In genomic region chr19:49601482-49602038, GRCh38 we compare ENCODE assay signal across 22 cellular contexts. TPM values are rescaled to one million over a fixed set of nuclear protein-coding genes. Genes with fewer than 3 reads are reported as not detected.
DNase-seq lines count a peak whose midpoint lies in the region; ATAC-seq, FAIRE-seq and TF ChIP-seq lines count a peak whose summit lies in the region.
"Had no signal": no experiment of that assay in that cellular context is flagged by ENCODE, and none has a peak within 500 bp of the region (broad histone marks: within the 10 kb centered on the region; RNA-seq: fewer than 3 reads in every experiment).

No MANE protein-coding gene starts in this region.

- no peak for ATAC-seq in HepG2
- ATAC-seq in right lobe of liver: no peak
- ATAC-seq in HG02642 (IDR thresholded peaks at IDR 0.05; ENCODE audit: poor library complexity, unreplicated experiment): no peak
- ATAC-seq in activated T-cell treated with anti-CD3 and anti-CD28 coated beads, Interleukin-2, amount 50 U/mL, for 72 hours (replicated peaks in 1 of 2): no peak
- ATAC-seq: HCT116, PC-3 had no signal

- in situ Hi-C loops in HepG2 (cut with HindIII; ENCODE audit: extremely low pct_ligation_motif_present, low pct_unique_long_range_greater_than_20kb): no loop called here

- no peak overlapping the region for H3K14ac ChIP-seq in neuronal stem cell (ENCODE audit: low read length)

- no peak overlapping the region for H2BK15ac ChIP-seq in neuronal stem cell (ENCODE audit: low read length)

- 0 out of 4 replicates have a peak, but pooled peaks of 1 of the 2 experiments have one; percentile 12 for TF ChIP-seq POLR2A in HepG2 (IDR thresholded peaks at IDR 0.05; ENCODE audit: insufficient read depth in 1 of 2, low read depth in 2 of 2, low read length in 2 of 2)
- TF ChIP-seq POLR2A in right lobe of liver (IDR thresholded peaks at IDR 0.05): no peak

- no peak overlapping the region for H4K91ac ChIP-seq in neuronal stem cell (ENCODE audit: low read depth, low read length, poor library complexity)

- no peak overlapping the region for H2BK120ac ChIP-seq in neuronal stem cell (ENCODE audit: low read depth, low read length)

- no peak for FAIRE-seq in HepG2 (lab: Jason Lieb, UNC)
- FAIRE-seq: D721Med, HTR-8/SVneo had no signal

- H3K36me3 ChIP-seq in HepG2 (replicated peaks in 1 of 2; ENCODE audit: control insufficient read depth in 1 of 2, insufficient read depth in 2 of 2, low read length in 2 of 2) (peaks cover 11 to 53% of the 10 kb centered on the region in 2 experiments; a peak in 4 of 5 replicates), right lobe of liver (peaks cover 0 to 46% (median 13%) of the 10 kb centered on the region in 4 donors), HEK293 (ENCODE audit: control insufficient read depth in 2 of 2, insufficient read depth in 1 of 2, low read length in 2 of 2) (peaks cover 79 to 81% of the 10 kb centered on the region in 2 experiments), neuronal stem cell (replicated peaks in 1 of 2; ENCODE audit: control insufficient read depth in 2 of 2, insufficient read depth in 2 of 2, low read length in 2 of 2) (peaks cover 56 to 90% of the 10 kb centered on the region in 2 donors)

- peaks cover 15% of the 10 kb centered on the region for H3K4me1 Mint-ChIP-seq in activated T-cell treated with anti-CD3 and anti-CD28 coated beads, Interleukin-2, amount 50 U/mL, for 72 hours (ENCODE audit: low read depth)

- H2AFZ ChIP-seq in HepG2 (ENCODE audit: low read length): no peak overlapping the region
- H2AFZ ChIP-seq in neuronal stem cell (ENCODE audit: low read length): no peak overlapping the region

- H3K36me3 Mint-ChIP-seq in activated T-cell treated with anti-CD3 and anti-CD28 coated beads, Interleukin-2, amount 50 U/mL, for 72 hours (ENCODE audit: insufficient read depth in 2 of 2): peaks cover 6 to 12% of the 10 kb centered on the region in 2 donors

- no peak overlapping the region for H2BK5ac ChIP-seq in neuronal stem cell (ENCODE audit: low read length)

- H3K27ac ChIP-seq in HepG2 (ENCODE audit: extremely low read length, insufficient read depth, low read length) (no peak overlapping the region), right lobe of liver (no peak overlapping the region), HEK293 (ENCODE audit: extremely low read depth, low read depth, low read length) (no peak overlapping the region), neuronal stem cell (replicated peaks; ENCODE audit: low read length) (no peak overlapping the region)

- no peaks in the 10 kb centered on the region for H3K27me3 Mint-ChIP-seq in activated T-cell treated with anti-CD3 and anti-CD28 coated beads, Interleukin-2, amount 50 U/mL, for 72 hours (ENCODE audit: low read depth)

- CTCF ChIA-PET in HepG2 (lab: Yijun Ruan, JAX; ENCODE audit: low intra/inter-chr PET ratio, low total read pairs) (no interaction called here), HEK293 (lab: Yijun Ruan, JAX) (no interaction called here)

- no peak for DNase-seq in HepG2 (ENCODE audit: low spot score)
- DNase-seq in right lobe of liver: no peak
- no peak for DNase-seq in neuronal stem cell (ENCODE audit: low spot score)
- DNase-seq in activated T-cell treated with anti-CD3 and anti-CD28 coated beads, Interleukin-2, amount 50 U/mL, for 72 hours: no peak
- DNase-seq: GOT3, KG1, MG63, NCI-H1105 treated with DMSO at 0.1 percent for 48 hours, NCI-H146, NCI-H1930, NCI-H2107, NCI-H524, NCI-H748 treated with DMSO at 0.1 percent for 48 hours, PC-3, SK-N-SH, SW 1271 had no signal

- H3K4me2 ChIP-seq in HepG2 (ENCODE audit: low read depth, low read length) (no peak overlapping the region), neuronal stem cell (ENCODE audit: insufficient read depth, low read length, poor library complexity, severe bottlenecking) (no peak overlapping the region)
- H3K4me2 ChIP-seq: SK-N-SH had no signal

- no peak overlapping the region for H3K18ac ChIP-seq in neuronal stem cell (ENCODE audit: low read length)

- H3K4me3 ChIP-seq in HepG2 (replicated peaks in 1 of 3; ENCODE audit: insufficient read depth in 1 of 3, low read depth in 2 of 3, low read length in 3 of 3) (no peak overlapping the region), right lobe of liver (no peak overlapping the region), HEK293 (ENCODE audit: low read depth, low read length) (no peak overlapping the region), neuronal stem cell (ENCODE audit: low read length in 2 of 2) (no peak overlapping the region)
- H3K4me3 ChIP-seq: MG63 had no signal

- 98% methylated on average over 34 of the region's 38 CpGs for WGBS in HepG2 (ENCODE audit: low lambda C conversion rate)
- WGBS in right lobe of liver (ENCODE audit: insufficient coverage, low coverage, low lambda C conversion rate, missing lambda C conversion rate): 87% methylated on average over 14 of the region's 38 CpGs
- WGBS in neuronal stem cell (ENCODE audit: extremely low coverage in 2 of 2, insufficient read length in 2 of 2, insufficient replicate concordance in 1 of 2), 2 donors: no CpG with 5 or more reads among the region's 38 CpGs

- no peak overlapping the region for H3K9ac ChIP-seq in HepG2 (ENCODE audit: insufficient read depth, low read depth, low read length)
- peak overlapping the region; percentile 79 for H3K9ac ChIP-seq in neuronal stem cell (ENCODE audit: low read depth, low read length, poor library complexity)
- H3K9ac ChIP-seq: SK-N-SH had no signal

- no peak overlapping the region for H3K4me3 Mint-ChIP-seq in activated T-cell treated with anti-CD3 and anti-CD28 coated beads, Interleukin-2, amount 50 U/mL, for 72 hours

- no peak overlapping the region for H2AK5ac ChIP-seq in neuronal stem cell (ENCODE audit: low read depth, low read length)

- H3K27me3 ChIP-seq in HepG2 (ENCODE audit: control insufficient read depth in 1 of 2, insufficient read depth in 2 of 2, low read length in 2 of 2) (no peaks in the 10 kb centered on the region), right lobe of liver (no peaks in the 10 kb centered on the region), neuronal stem cell (ENCODE audit: control insufficient read depth in 3 of 3, insufficient read depth in 3 of 3, low read depth in 1 of 3, low read length in 3 of 3) (no peaks in the 10 kb centered on the region)
- H3K27me3 ChIP-seq: MG63 had no signal

- intact Hi-C loops in HepG2 (cut with micrococcal nuclease; ENCODE audit: unreplicated experiment): no loop called here
- intact Hi-C loops in right lobe of liver (cut with DNase I): no loop called here

- BruUV-seq in HepG2 (replicated peaks; lab: Mats Ljungman, UMichigan): no TSS peak

- H3K9me3 ChIP-seq in HepG2 (ENCODE audit: low read length) (no peaks in the 10 kb centered on the region), right lobe of liver (no peaks in the 10 kb centered on the region), HEK293 (ENCODE audit: control insufficient read depth, insufficient read depth, low read depth, low read length) (no peaks in the 10 kb centered on the region), neuronal stem cell (replicated peaks in 1 of 2; ENCODE audit: control insufficient read depth in 2 of 2, insufficient read depth in 1 of 2, low read depth in 1 of 2, low read length in 2 of 2) (no peaks in the 10 kb centered on the region)
- H3K9me3 ChIP-seq: MG63, SK-N-SH had no signal

- no peak overlapping the region for H2BK12ac ChIP-seq in neuronal stem cell (ENCODE audit: low read length)

- 0 out of 2 replicates have a peak, but pooled peaks cover 4% of the 10 kb centered on the region for H3K4me1 ChIP-seq in HepG2 (ENCODE audit: insufficient read depth, low read length)
- no peaks in the 10 kb centered on the region for H3K4me1 ChIP-seq in right lobe of liver
- no peaks in the 10 kb centered on the region for H3K4me1 ChIP-seq in HEK293 (ENCODE audit: control insufficient read depth, insufficient read depth, low read length)
- no peaks in the 10 kb centered on the region for H3K4me1 ChIP-seq in neuronal stem cell (ENCODE audit: control insufficient read depth in 2 of 2, insufficient read depth in 1 of 2, low read depth in 1 of 2, low read length in 2 of 2)

- no peak overlapping the region for H4K8ac ChIP-seq in neuronal stem cell (ENCODE audit: low read depth, low read length)

- H3K9me3 Mint-ChIP-seq in activated T-cell treated with anti-CD3 and anti-CD28 coated beads, Interleukin-2, amount 50 U/mL, for 72 hours: no peaks in the 10 kb centered on the region

- POLR2A ChIA-PET in HepG2 (lab: Yijun Ruan, JAX) (no interaction called here), HEK293 (lab: Yijun Ruan, JAX) (no interaction called here)

- no peak for TF ChIP-seq CTCF in HepG2 (CRISPR knock-in tag; IDR thresholded peaks at IDR 0.05)
- TF ChIP-seq CTCF in right lobe of liver (IDR thresholded peaks at IDR 0.05): no peak
- no peak for TF ChIP-seq CTCF in HEK293 (tag by site-specific recombination; IDR thresholded peaks at IDR 0.05)

- no peaks in the 10 kb centered on the region for H4K20me1 ChIP-seq in HepG2 (ENCODE audit: insufficient read depth, low read length)

- TF ChIP-seq EP300 in HepG2 (IDR thresholded peaks at IDR 0.05; ENCODE audit: low read depth in 2 of 2, low read length in 2 of 2) (no peak), HepG2 (CRISPR knock-in tag; IDR thresholded peaks at IDR 0.05; ENCODE audit: borderline replicate concordance) (no peak)

- peaks cover 26% of the 10 kb centered on the region for H3K79me1 ChIP-seq in neuronal stem cell (ENCODE audit: low read depth, low read length)

- no peak overlapping the region for H3K27ac Mint-ChIP-seq in activated T-cell treated with anti-CD3 and anti-CD28 coated beads, Interleukin-2, amount 50 U/mL, for 72 hours

- no peak for TF ChIP-seq RAD21 in HepG2 (CRISPR knock-in tag; IDR thresholded peaks at IDR 0.05)

- no peak overlapping the region for H3K4ac ChIP-seq in neuronal stem cell (ENCODE audit: low read length)

- peak overlapping the region; percentile 65 for H3K23ac ChIP-seq in neuronal stem cell (ENCODE audit: low read depth, low read length, poor library complexity)

- peaks cover 2% of the 10 kb centered on the region for H3K79me2 ChIP-seq in HepG2 (ENCODE audit: insufficient read depth, low read length)

RNA-seq across cellular contexts. Expression of gene PRR12, which starts 10.6 kb away (rescaled TPM):
- 1.5 and 1.6 TPM in 2 replicates for total RNA-seq in HepG2 (2016; rRNA removed; fragmentation: Illumina TruSeq; extraction: Trizol)
- total RNA-seq in HepG2 (2016; cell fraction: cytosol; rRNA removed; fragmentation: Illumina TruSeq; extraction: Trizol; ENCODE audit: low read depth): 1.2 TPM in 2 replicates
- 1.2 and 1.4 TPM in 2 replicates for total RNA-seq in HepG2 (2016; cell fraction: insoluble cytoplasmic fraction; rRNA removed; fragmentation: Illumina TruSeq; extraction: Trizol)
- total RNA-seq in HepG2 (2016; cell fraction: membrane; rRNA removed; fragmentation: Illumina TruSeq; extraction: Trizol): 1.8 and 1.9 TPM in 2 replicates
- total RNA-seq in HepG2 (2016; cell fraction: nucleus; rRNA removed; fragmentation: Illumina TruSeq; extraction: Trizol): 2.2 and 3.7 TPM in 2 replicates
- polyA plus RNA-seq in HepG2 (2011; rRNA removed): 0.62 and 0.74 TPM in 2 replicates
- polyA plus RNA-seq in HepG2 (2011; cell fraction: cytosol; rRNA removed): 0.22 and 0.24 TPM in 2 replicates
- 3.3 and 4.2 TPM in 2 replicates for polyA plus RNA-seq in HepG2 (2011; cell fraction: nucleus; rRNA removed)
- 5.1 and 5.6 TPM in 2 replicates for polyA plus RNA-seq in HepG2 (2012)
- 0.41 and 0.69 TPM in 2 replicates for polyA plus RNA-seq in HepG2 (2016; cell fraction: cytosol; fragmentation: Illumina TruSeq; extraction: Trizol; ENCODE audit: low read depth)
- polyA plus RNA-seq in HepG2 (2016; cell fraction: insoluble cytoplasmic fraction; fragmentation: Illumina TruSeq; extraction: Trizol; ENCODE audit: low read depth): 4.8 and 6.1 TPM in 2 replicates
- 0.89 and 1.1 TPM in 2 replicates for polyA plus RNA-seq in HepG2 (2016; cell fraction: membrane; fragmentation: Illumina TruSeq; extraction: Trizol; ENCODE audit: low read depth)
- polyA plus RNA-seq in HepG2 (2016; cell fraction: nucleus; fragmentation: Illumina TruSeq; extraction: Trizol; ENCODE audit: insufficient read depth, low read depth): 11.5 and 11.7 TPM in 2 replicates
- 0.98 and 1.4 TPM in 2 replicates for polyA minus RNA-seq in HepG2 (2011; rRNA and poly(A)+ RNA removed; ENCODE audit: low replicate concordance)
- polyA minus RNA-seq in HepG2 (2011; cell fraction: cytosol; rRNA and poly(A)+ RNA removed): 1.8 and 2.5 TPM in 2 replicates
- 1.5 and 1.8 TPM in 2 replicates for polyA minus RNA-seq in HepG2 (2011; cell fraction: nucleus; rRNA and poly(A)+ RNA removed)
- 1 to 10 TPM; 4.0 to 8.5 (median 5.5) TPM for total RNA-seq in right lobe of liver
- 16.0 TPM for polyA plus RNA-seq in neuronal stem cell (2013, experiment 1 of 2)
- polyA plus RNA-seq in neuronal stem cell (2013, experiment 2 of 2): 16.2 TPM
- 10 to 100 TPM; 23.9 to 24.6 TPM for total RNA-seq in activated T-cell treated with anti-CD3 and anti-CD28 coated beads, Interleukin-2, amount 50 U/mL, for 72 hours

RNA-seq across cellular contexts. Expression of gene PRRG2, which starts 20.4 kb away (rescaled TPM):
- total RNA-seq in HepG2 (2016; rRNA removed; fragmentation: Illumina TruSeq; extraction: Trizol) (0.51 and 0.82 TPM in 2 replicates), right lobe of liver (1 to 10 TPM; 2.5 to 5.9 (median 3.1) TPM)
- total RNA-seq in HepG2 (2016; cell fraction: cytosol; rRNA removed; fragmentation: Illumina TruSeq; extraction: Trizol; ENCODE audit: low read depth): 1.1 and 1.6 TPM in 2 replicates
- 0.43 and 0.97 TPM in 2 replicates for total RNA-seq in HepG2 (2016; cell fraction: insoluble cytoplasmic fraction; rRNA removed; fragmentation: Illumina TruSeq; extraction: Trizol)
- total RNA-seq in HepG2 (2016; cell fraction: membrane; rRNA removed; fragmentation: Illumina TruSeq; extraction: Trizol): 0.56 and 0.79 TPM in 2 replicates
- total RNA-seq in HepG2 (2016; cell fraction: nucleus; rRNA removed; fragmentation: Illumina TruSeq; extraction: Trizol): 0.78 and 1.3 TPM in 2 replicates
- polyA plus RNA-seq in HepG2 (2011; rRNA removed): 0.64 and 0.66 TPM in 2 replicates
- polyA plus RNA-seq in HepG2 (2011; cell fraction: cytosol; rRNA removed): 0.69 and 0.98 TPM in 2 replicates
- 1.2 and 1.3 TPM in 2 replicates for polyA plus RNA-seq in HepG2 (2011; cell fraction: nucleus; rRNA removed)
- polyA plus RNA-seq in HepG2 (2012): 0.49 and 0.83 TPM in 2 replicates
- polyA plus RNA-seq in HepG2 (2016; cell fraction: cytosol; fragmentation: Illumina TruSeq; extraction: Trizol; ENCODE audit: low read depth): 0.18 and 0.40 TPM in 2 replicates
- polyA plus RNA-seq in HepG2 (2016; cell fraction: insoluble cytoplasmic fraction; fragmentation: Illumina TruSeq; extraction: Trizol; ENCODE audit: low read depth): 0.44 and 0.60 TPM in 2 replicates
- polyA plus RNA-seq in HepG2 (2016; cell fraction: membrane; fragmentation: Illumina TruSeq; extraction: Trizol; ENCODE audit: low read depth): 0.39 and 0.42 TPM in 2 replicates
- polyA plus RNA-seq in HepG2 (2016; cell fraction: nucleus; fragmentation: Illumina TruSeq; extraction: Trizol; ENCODE audit: insufficient read depth, low read depth): 0.57 and 2.1 TPM in 2 replicates
- polyA minus RNA-seq in HepG2 (2011; rRNA and poly(A)+ RNA removed; ENCODE audit: low replicate concordance): 0.84 and 1.8 TPM in 2 replicates
- polyA minus RNA-seq in HepG2 (2011; cell fraction: cytosol; rRNA and poly(A)+ RNA removed): 0.44 and 0.99 TPM in 2 replicates
- polyA minus RNA-seq in HepG2 (2011; cell fraction: nucleus; rRNA and poly(A)+ RNA removed): 1.4 and 1.7 TPM in 2 replicates
- polyA plus RNA-seq in neuronal stem cell (2013, experiment 1 of 2): 0.73 TPM
- 1.00 TPM for polyA plus RNA-seq in neuronal stem cell (2013, experiment 2 of 2)
- total RNA-seq in activated T-cell treated with anti-CD3 and anti-CD28 coated beads, Interleukin-2, amount 50 U/mL, for 72 hours: 1 to 10 TPM in 1 of 2 donors, under 1 TPM in 1; 0.88 to 1.1 TPM
- total RNA-seq: G401 had no signal

RNA-seq across cellular contexts. Expression of gene NOSIP, which starts 21.2 kb away (rescaled TPM):
- 78.0 and 81.4 TPM in 2 replicates for total RNA-seq in HepG2 (2016; rRNA removed; fragmentation: Illumina TruSeq; extraction: Trizol)
- 40.9 and 41.1 TPM in 2 replicates for total RNA-seq in HepG2 (2016; cell fraction: cytosol; rRNA removed; fragmentation: Illumina TruSeq; extraction: Trizol; ENCODE audit: low read depth)
- total RNA-seq in HepG2 (2016; cell fraction: insoluble cytoplasmic fraction; rRNA removed; fragmentation: Illumina TruSeq; extraction: Trizol): 74.5 and 94.1 TPM in 2 replicates
- 33.6 and 34.5 TPM in 2 replicates for total RNA-seq in HepG2 (2016; cell fraction: membrane; rRNA removed; fragmentation: Illumina TruSeq; extraction: Trizol)
- total RNA-seq in HepG2 (2016; cell fraction: nucleus; rRNA removed; fragmentation: Illumina TruSeq; extraction: Trizol): 36.2 and 36.7 TPM in 2 replicates
- 54.3 and 58.4 TPM in 2 replicates for polyA plus RNA-seq in HepG2 (2011; rRNA removed)
- 53.5 and 96.5 TPM in 2 replicates for polyA plus RNA-seq in HepG2 (2011; cell fraction: cytosol; rRNA removed)
- 112 and 135 TPM in 2 replicates for polyA plus RNA-seq in HepG2 (2011; cell fraction: nucleus; rRNA removed)
- polyA plus RNA-seq in HepG2 (2012): 35.5 and 41.6 TPM in 2 replicates
- polyA plus RNA-seq in HepG2 (2016; cell fraction: cytosol; fragmentation: Illumina TruSeq; extraction: Trizol; ENCODE audit: low read depth): 38.2 and 39.1 TPM in 2 replicates
- 86.7 and 88.4 TPM in 2 replicates for polyA plus RNA-seq in HepG2 (2016; cell fraction: insoluble cytoplasmic fraction; fragmentation: Illumina TruSeq; extraction: Trizol; ENCODE audit: low read depth)
- polyA plus RNA-seq in HepG2 (2016; cell fraction: membrane; fragmentation: Illumina TruSeq; extraction: Trizol; ENCODE audit: low read depth): 28.0 and 28.7 TPM in 2 replicates
- polyA plus RNA-seq in HepG2 (2016; cell fraction: nucleus; fragmentation: Illumina TruSeq; extraction: Trizol; ENCODE audit: insufficient read depth, low read depth): 63.0 and 67.6 TPM in 2 replicates
- 91.2 and 148 TPM in 2 replicates for polyA minus RNA-seq in HepG2 (2011; rRNA and poly(A)+ RNA removed; ENCODE audit: low replicate concordance)
- polyA minus RNA-seq in HepG2 (2011; cell fraction: cytosol; rRNA and poly(A)+ RNA removed): 26.7 and 28.8 TPM in 2 replicates
- 18.2 and 20.6 TPM in 2 replicates for polyA minus RNA-seq in HepG2 (2011; cell fraction: nucleus; rRNA and poly(A)+ RNA removed)
- total RNA-seq in right lobe of liver: 10 to 100 TPM; 16.2 to 31.9 (median 23.2) TPM
- 44.8 TPM for polyA plus RNA-seq in neuronal stem cell (2013, experiment 1 of 2)
- polyA plus RNA-seq in neuronal stem cell (2013, experiment 2 of 2): 45.0 TPM
- total RNA-seq in activated T-cell treated with anti-CD3 and anti-CD28 coated beads, Interleukin-2, amount 50 U/mL, for 72 hours: 10 to 100 TPM; 66.0 to 72.7 TPM

RNA-seq across cellular contexts. Expression of gene RRAS, which starts 38.4 kb away (rescaled TPM):
- total RNA-seq in HepG2 (2016; rRNA removed; fragmentation: Illumina TruSeq; extraction: Trizol): 0.79 and 1.5 TPM in 2 replicates
- total RNA-seq in HepG2 (2016; cell fraction: cytosol; rRNA removed; fragmentation: Illumina TruSeq; extraction: Trizol; ENCODE audit: low read depth): 1.7 and 2.4 TPM in 2 replicates
- total RNA-seq in HepG2 (2016; cell fraction: insoluble cytoplasmic fraction; rRNA removed; fragmentation: Illumina TruSeq; extraction: Trizol): 1.1 and 1.9 TPM in 2 replicates
- total RNA-seq in HepG2 (2016; cell fraction: membrane; rRNA removed; fragmentation: Illumina TruSeq; extraction: Trizol): 2.0 and 2.3 TPM in 2 replicates
- total RNA-seq in HepG2 (2016; cell fraction: nucleus; rRNA removed; fragmentation: Illumina TruSeq; extraction: Trizol): 0.50 and 0.90 TPM in 2 replicates
- 12.0 and 13.5 TPM in 2 replicates for polyA plus RNA-seq in HepG2 (2011; rRNA removed)
- 14.5 and 18.3 TPM in 2 replicates for polyA plus RNA-seq in HepG2 (2011; cell fraction: cytosol; rRNA removed)
- polyA plus RNA-seq in HepG2 (2011; cell fraction: nucleus; rRNA removed): 17.2 and 18.4 TPM in 2 replicates
- 4.8 and 7.4 TPM in 2 replicates for polyA plus RNA-seq in HepG2 (2012)
- 6.9 and 7.3 TPM in 2 replicates for polyA plus RNA-seq in HepG2 (2016; cell fraction: cytosol; fragmentation: Illumina TruSeq; extraction: Trizol; ENCODE audit: low read depth)
- 3.2 and 3.4 TPM in 2 replicates for polyA plus RNA-seq in HepG2 (2016; cell fraction: insoluble cytoplasmic fraction; fragmentation: Illumina TruSeq; extraction: Trizol; ENCODE audit: low read depth)
- 5.3 and 5.9 TPM in 2 replicates for polyA plus RNA-seq in HepG2 (2016; cell fraction: membrane; fragmentation: Illumina TruSeq; extraction: Trizol; ENCODE audit: low read depth)
- polyA plus RNA-seq in HepG2 (2016; cell fraction: nucleus; fragmentation: Illumina TruSeq; extraction: Trizol; ENCODE audit: insufficient read depth, low read depth): 2.4 and 2.6 TPM in 2 replicates
- polyA minus RNA-seq in HepG2 (2011; rRNA and poly(A)+ RNA removed; ENCODE audit: low replicate concordance): 5.3 and 19.9 TPM in 2 replicates
- 1.6 and 3.0 TPM in 2 replicates for polyA minus RNA-seq in HepG2 (2011; cell fraction: cytosol; rRNA and poly(A)+ RNA removed)
- polyA minus RNA-seq in HepG2 (2011; cell fraction: nucleus; rRNA and poly(A)+ RNA removed): 0.77 and 1.5 TPM in 2 replicates
- total RNA-seq in right lobe of liver: 10 to 100 TPM in 5 of 6 experiments, 1 to 10 TPM in 1; 8.5 to 16.4 (median 11.5) TPM
- polyA plus RNA-seq in neuronal stem cell (2013, experiment 1 of 2): 24.4 TPM
- polyA plus RNA-seq in neuronal stem cell (2013, experiment 2 of 2): 23.5 TPM
- 10 to 100 TPM; 11.3 to 13.5 TPM for total RNA-seq in activated T-cell treated with anti-CD3 and anti-CD28 coated beads, Interleukin-2, amount 50 U/mL, for 72 hours

RNA-seq across cellular contexts. Expression of gene SCAF1, which starts 40.4 kb away (rescaled TPM):
- 4.8 and 6.1 TPM in 2 replicates for total RNA-seq in HepG2 (2016; rRNA removed; fragmentation: Illumina TruSeq; extraction: Trizol)
- total RNA-seq in HepG2 (2016; cell fraction: cytosol; rRNA removed; fragmentation: Illumina TruSeq; extraction: Trizol; ENCODE audit: low read depth): 1.3 and 1.4 TPM in 2 replicates
- 3.2 and 6.2 TPM in 2 replicates for total RNA-seq in HepG2 (2016; cell fraction: insoluble cytoplasmic fraction; rRNA removed; fragmentation: Illumina TruSeq; extraction: Trizol)
- total RNA-seq in HepG2 (2016; cell fraction: membrane; rRNA removed; fragmentation: Illumina TruSeq; extraction: Trizol): 4.5 and 5.4 TPM in 2 replicates
- total RNA-seq in HepG2 (2016; cell fraction: nucleus; rRNA removed; fragmentation: Illumina TruSeq; extraction: Trizol): 6.5 and 7.3 TPM in 2 replicates
- 3.3 and 4.3 TPM in 2 replicates for polyA plus RNA-seq in HepG2 (2011; rRNA removed)
- 3.1 and 4.0 TPM in 2 replicates for polyA plus RNA-seq in HepG2 (2011; cell fraction: cytosol; rRNA removed)
- polyA plus RNA-seq in HepG2 (2011; cell fraction: nucleus; rRNA removed): 21.0 and 25.5 TPM in 2 replicates
- 17.0 and 18.6 TPM in 2 replicates for polyA plus RNA-seq in HepG2 (2012)
- 1.1 and 1.4 TPM in 2 replicates for polyA plus RNA-seq in HepG2 (2016; cell fraction: cytosol; fragmentation: Illumina TruSeq; extraction: Trizol; ENCODE audit: low read depth)
- polyA plus RNA-seq in HepG2 (2016; cell fraction: insoluble cytoplasmic fraction; fragmentation: Illumina TruSeq; extraction: Trizol; ENCODE audit: low read depth): 8.3 and 13.4 TPM in 2 replicates
- 2.8 and 3.0 TPM in 2 replicates for polyA plus RNA-seq in HepG2 (2016; cell fraction: membrane; fragmentation: Illumina TruSeq; extraction: Trizol; ENCODE audit: low read depth)
- polyA plus RNA-seq in HepG2 (2016; cell fraction: nucleus; fragmentation: Illumina TruSeq; extraction: Trizol; ENCODE audit: insufficient read depth, low read depth): 21.4 and 23.8 TPM in 2 replicates
- polyA minus RNA-seq in HepG2 (2011; rRNA and poly(A)+ RNA removed; ENCODE audit: low replicate concordance): 5.4 and 5.7 TPM in 2 replicates
- 3.1 and 4.5 TPM in 2 replicates for polyA minus RNA-seq in HepG2 (2011; cell fraction: cytosol; rRNA and poly(A)+ RNA removed)
- 3.6 and 5.2 TPM in 2 replicates for polyA minus RNA-seq in HepG2 (2011; cell fraction: nucleus; rRNA and poly(A)+ RNA removed)
- total RNA-seq in right lobe of liver: 10 to 100 TPM; 14.6 to 33.0 (median 27.3) TPM
- 46.4 TPM for polyA plus RNA-seq in neuronal stem cell (2013, experiment 1 of 2)
- polyA plus RNA-seq in neuronal stem cell (2013, experiment 2 of 2): 48.0 TPM
- total RNA-seq in activated T-cell treated with anti-CD3 and anti-CD28 coated beads, Interleukin-2, amount 50 U/mL, for 72 hours: 10 to 100 TPM; 57.7 to 60.1 TPM
